In the genomic region with DNA sequence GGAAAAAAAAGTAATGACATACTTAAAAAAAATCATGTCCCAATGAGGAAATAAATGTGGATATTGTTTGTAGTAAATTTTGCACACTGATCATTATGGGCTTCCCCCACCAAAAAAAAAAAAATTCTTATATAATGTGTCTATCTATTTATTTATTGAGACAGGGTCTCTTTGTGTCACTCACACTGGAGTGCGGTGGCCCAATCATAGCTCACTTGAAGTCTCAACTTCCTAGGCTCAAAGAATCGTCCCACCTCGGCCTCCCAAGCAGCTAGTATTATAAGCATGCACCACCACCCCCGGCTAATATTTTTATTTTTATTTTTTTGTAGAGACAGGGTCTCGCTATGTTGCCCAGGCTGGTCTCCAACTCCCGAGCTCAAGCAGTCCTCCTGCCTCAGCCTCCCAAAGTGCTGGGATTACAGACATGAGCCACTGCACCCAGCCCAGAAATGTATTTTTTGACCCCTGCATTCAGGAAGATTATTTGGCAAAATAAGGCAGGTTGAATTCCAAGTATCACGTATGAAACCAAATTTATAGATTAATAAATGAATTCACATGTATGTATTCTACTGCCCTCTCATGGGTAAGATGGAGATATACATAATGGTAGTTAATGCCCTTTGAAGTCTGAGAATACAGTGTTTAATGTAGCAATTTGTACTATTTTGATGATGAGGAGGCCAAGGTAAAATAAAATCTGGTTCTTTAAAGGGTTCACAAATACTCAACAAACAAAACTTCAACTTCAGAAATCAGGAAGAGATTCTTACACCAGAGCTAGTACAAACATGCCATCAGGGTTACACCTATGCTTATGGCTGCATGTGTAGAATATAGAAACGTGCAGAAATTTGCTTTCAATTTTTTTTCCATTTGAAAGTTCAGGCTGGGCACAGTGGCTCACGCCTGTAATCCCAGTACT, we compare ENCODE assay signal across 9 cellular contexts. TPM values are rescaled to one million over a fixed set of nuclear protein-coding genes. Genes with fewer than 3 reads are reported as not detected.
DNase-seq lines count a peak whose midpoint lies in the region; ATAC-seq and TF ChIP-seq lines count a peak whose summit lies in the region.
"Had no signal": no experiment of that assay in that cellular context is flagged by ENCODE, and none has a peak within 500 bp of the region (broad histone marks: within the 10 kb centered on the region; RNA-seq: fewer than 3 reads in every experiment).

No MANE protein-coding gene starts in this region.

- no peak overlapping the region for H3K4me2 ChIP-seq in Loucy (ENCODE audit: low read depth, low read length, poor library complexity, severe bottlenecking)
- peak overlapping the region; percentile 98 for H3K4me2 ChIP-seq in osteoblast (ENCODE audit: insufficient read depth, low read length)

- H3K27me3 ChIP-seq in Loucy (ENCODE audit: insufficient read depth, low read length, poor library complexity, severe bottlenecking) (no peaks in the 10 kb centered on the region), osteoblast (ENCODE audit: insufficient read depth, low read length) (peaks cover 11% of the 10 kb centered on the region)

- H4K20me1 ChIP-seq in Loucy (ENCODE audit: insufficient read depth, low read length, poor library complexity, severe bottlenecking): no peaks in the 10 kb centered on the region
- H4K20me1 ChIP-seq in osteoblast (ENCODE audit: insufficient read depth, low read length): no peaks in the 10 kb centered on the region

- no peaks in the 10 kb centered on the region for H3K79me2 ChIP-seq in Loucy (ENCODE audit: insufficient read depth, low read length)
- peaks cover 10% of the 10 kb centered on the region for H3K79me2 ChIP-seq in osteoblast (ENCODE audit: insufficient read depth, low read length)

- in situ Hi-C loops in T47D (cut with HindIII; ENCODE audit: low pct_unique_long_range_greater_than_20kb, low sequenced_read_pairs): no loop called here

- ATAC-seq in HG02678 (IDR thresholded peaks at IDR 0.05; ENCODE audit: unreplicated experiment): no peak

- no peak overlapping the region for H3K27ac ChIP-seq in osteoblast (ENCODE audit: low read depth, low read length)

- peak; percentile 62 for TF ChIP-seq CTCF in Loucy (conservative IDR thresholded peaks at IDR 0.05; ENCODE audit: low read length)
- TF ChIP-seq CTCF in osteoblast (IDR thresholded peaks at IDR 0.05; ENCODE audit: extremely low read depth, low read depth, low read length): peak; percentile 43

- no peak overlapping the region for H2AFZ ChIP-seq in Loucy (ENCODE audit: low read length)
- no peak overlapping the region for H2AFZ ChIP-seq in osteoblast (ENCODE audit: low read length)

- no peaks in the 10 kb centered on the region for H3F3A ChIP-seq in Loucy (ENCODE audit: low read depth)

- H3K36me3 ChIP-seq in Loucy (ENCODE audit: insufficient read depth, low read length): no peaks in the 10 kb centered on the region
- no peaks in the 10 kb centered on the region for H3K36me3 ChIP-seq in osteoblast (ENCODE audit: insufficient read depth, low read length)
- H3K36me3 ChIP-seq: BE2C had no signal

- H3K9ac ChIP-seq in Loucy (ENCODE audit: low read depth, low read length, poor library complexity, severe bottlenecking): no peak overlapping the region

- H3K9me3 ChIP-seq in Loucy (ENCODE audit: insufficient read depth, low read depth, low read length) (no peaks in the 10 kb centered on the region), osteoblast (ENCODE audit: low read depth, low read length) (no peaks in the 10 kb centered on the region)
- H3K9me3 ChIP-seq: BE2C had no signal

- no peaks in the 10 kb centered on the region for H3K9me2 ChIP-seq in Loucy (replicated peaks; ENCODE audit: low read depth, low read length)

- no peaks in the 10 kb centered on the region for H3K4me1 ChIP-seq in Loucy (ENCODE audit: insufficient read depth, low read length, poor library complexity, severe bottlenecking)
- H3K4me1 ChIP-seq in osteoblast (ENCODE audit: insufficient read depth, low read length): peaks cover 7% of the 10 kb centered on the region
- H3K4me1 ChIP-seq: BE2C had no signal

- peak; percentile 14 for DNase-seq in NCI-H1092 treated with DMSO at 0.1 percent for 48 hours (lab: John Stamatoyannopoulos, UW)
- no peak for DNase-seq in NCI-H1092 (lab: John Stamatoyannopoulos, UW)
- peak; percentile 12 to 24 for DNase-seq in T47D (ENCODE audit: low read depth in 1 of 2, low spot score in 1 of 2)
- peak; percentile 74 for DNase-seq in osteoblast (ENCODE audit: insufficient read length, low spot score, missing footprints)
- DNase-seq in DMS153 (lab: John Stamatoyannopoulos, UW): no peak
- no peak for DNase-seq in activated T-cell treated with anti-CD3 and anti-CD28 coated beads, Interleukin-2, amount 50 U/mL, for 48 hours

- H3K4me3 ChIP-seq in Loucy (ENCODE audit: low read length, poor library complexity, severe bottlenecking) (no peak overlapping the region), osteoblast (ENCODE audit: insufficient read depth, low read length) (no peak overlapping the region)

RNA-seq across cellular contexts. Expression of a gene that starts 1.4 kb away (rescaled TPM):
- 8.3 and 8.8 TPM in 2 replicates for total RNA-seq in osteoblast

RNA-seq across cellular contexts. Expression of a gene that starts 24.1 kb away (rescaled TPM):
- total RNA-seq in osteoblast: not detected in 2 replicates

RNA-seq across cellular contexts. Expression of a gene that starts 45.3 kb away (rescaled TPM):
- 62.2 and 67.0 TPM in 2 replicates for total RNA-seq in osteoblast

Comparison
In these comparisons a context has a peak if more than half of its experiments do, and no peak if none do; other contexts are left out.
1. DNase-seq: peak in NCI-H1092 treated with DMSO at 0.1 percent for 48 hours (single experiment), T47D (2 of 2) and osteoblast (single experiment); none in NCI-H1092 (single experiment), DMS153 (single experiment) and activated T-cell treated with anti-CD3 and anti-CD28 coated beads, Interleukin-2, amount 50 U/mL, for 48 hours (0 of 2).